In the genomic region with DNA sequence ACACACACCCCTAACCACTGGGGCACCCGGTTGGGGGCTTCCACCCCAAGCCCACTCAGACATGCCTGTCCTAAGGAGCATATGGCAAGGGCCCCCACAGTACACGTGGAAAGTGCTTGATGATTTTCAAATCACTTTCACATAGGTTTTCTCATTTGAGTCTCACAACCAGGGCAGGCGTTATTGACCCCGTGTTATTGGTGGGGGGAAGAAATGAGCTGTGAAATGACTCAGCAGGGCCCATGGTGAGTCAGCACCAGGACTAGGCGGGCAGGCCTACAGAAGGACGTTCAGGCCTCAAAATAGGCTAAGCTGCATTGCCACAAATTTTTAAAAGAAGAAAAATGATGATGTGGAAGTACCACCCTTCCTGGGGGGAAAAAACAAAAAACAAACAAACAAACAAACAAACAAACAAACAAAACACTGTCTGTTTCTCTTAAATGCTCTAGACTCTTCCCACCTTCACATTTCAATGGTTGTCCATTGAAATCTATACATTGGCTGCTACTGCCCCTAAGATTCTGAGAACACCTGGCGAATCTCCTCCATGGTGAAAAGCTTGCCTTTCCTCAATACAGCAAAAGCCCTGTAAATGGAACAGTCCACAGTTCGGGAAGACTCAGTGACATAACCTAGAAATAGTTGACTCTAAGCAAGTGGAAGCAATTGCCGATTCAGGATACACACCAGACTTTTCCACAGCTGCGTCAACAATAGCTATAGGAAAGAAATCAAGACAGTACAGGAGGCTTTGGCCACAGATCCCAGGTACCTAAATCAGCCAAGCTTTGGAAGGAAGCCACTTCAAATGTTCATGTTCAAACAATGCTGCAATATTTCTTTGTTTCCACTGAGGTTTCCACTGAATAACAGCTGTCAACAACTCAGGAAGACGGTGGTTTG, we compare ENCODE assay signal across 8 cellular contexts.
DNase-seq lines count a peak whose midpoint lies in the region; ATAC-seq and TF ChIP-seq lines count a peak whose summit lies in the region.

No MANE protein-coding gene starts in this region.

- H4K5ac ChIP-seq in mesendoderm (ENCODE audit: low read length) = no peak overlapping the region

- no peak overlapping the region for H2BK120ac ChIP-seq in mesendoderm (ENCODE audit: low read depth, low read length)

- no peaks in the 10 kb centered on the region for H3K79me1 ChIP-seq in mesendoderm (ENCODE audit: low read length)

- peak overlapping the region; percentile 32; the same call in 1 of the 2 replicates for H2AFZ ChIP-seq in OCI-LY3 (ENCODE audit: low read depth, low read length)

- no peak overlapping the region for H2AK5ac ChIP-seq in mesendoderm (ENCODE audit: low read length)

- no peak overlapping the region for H3K23ac ChIP-seq in mesendoderm (ENCODE audit: low read length)

- H3K27ac Mint-ChIP-seq in activated CD4-positive, alpha-beta T cell treated with anti-CD3 and anti-CD28 coated beads, Interleukin-2, amount 10 ng/mL, durations not matched to agents 7 days and 5 days = no peak overlapping the region
- no peak overlapping the region for H3K27ac Mint-ChIP-seq in WTC11

- H3K4me3 Mint-ChIP-seq in activated CD4-positive, alpha-beta T cell treated with anti-CD3 and anti-CD28 coated beads, Interleukin-2, amount 10 ng/mL, durations not matched to agents 7 days and 5 days = no peak overlapping the region
- no peak overlapping the region for H3K4me3 Mint-ChIP-seq in WTC11

- H3K27me3 ChIP-seq in OCI-LY3 (ENCODE audit: low read depth, low read length) (peaks cover 20% of the 10 kb centered on the region), mesendoderm (ENCODE audit: insufficient read depth, low read length, poor library complexity) (no peaks in the 10 kb centered on the region)

- H3K36me3 ChIP-seq in OCI-LY3 (replicated peaks; ENCODE audit: low read depth, low read length) = no peaks in the 10 kb centered on the region
- no peaks in the 10 kb centered on the region for H3K36me3 ChIP-seq in mesendoderm (ENCODE audit: control insufficient read depth, insufficient read depth, low read length)

- no peak overlapping the region for H3K4me3 ChIP-seq in OCI-LY3 (ENCODE audit: low read length)
- H3K4me3 ChIP-seq in mesendoderm (ENCODE audit: low read length) = no peak overlapping the region

- H2BK5ac ChIP-seq in mesendoderm (ENCODE audit: low read length) = no peak overlapping the region

- H3K27ac ChIP-seq in OCI-LY3 (ENCODE audit: low read length) (peak overlapping the region; percentile 9; the same call in 1 of the 2 replicates), mesendoderm (ENCODE audit: low read depth, low read length) (no peak overlapping the region)

- no peaks in the 10 kb centered on the region for H3K27me3 Mint-ChIP-seq in activated CD4-positive, alpha-beta T cell treated with anti-CD3 and anti-CD28 coated beads, Interleukin-2, amount 10 ng/mL, durations not matched to agents 7 days and 5 days
- no peaks in the 10 kb centered on the region for H3K27me3 Mint-ChIP-seq in WTC11 (ENCODE audit: low read depth)

- H3K4me1 ChIP-seq in OCI-LY3 (ENCODE audit: low read length) (peaks cover 17% of the 10 kb centered on the region), mesendoderm (ENCODE audit: control insufficient read depth, low read depth, low read length) (no peaks in the 10 kb centered on the region)

- H3K4me2 ChIP-seq in OCI-LY3 (ENCODE audit: low read length) (peak overlapping the region; percentile 36), mesendoderm (ENCODE audit: low read length) (no peak overlapping the region)

- no peak overlapping the region for H3K18ac ChIP-seq in mesendoderm (ENCODE audit: low read length)

- TF ChIP-seq CTCF in OCI-LY3 (IDR thresholded peaks at IDR 0.05; ENCODE audit: low read depth, low read length) = no peak
- TF ChIP-seq CTCF in WTC11 (IDR thresholded peaks at IDR 0.05) = no peak

- CTCF ChIA-PET in activated CD4-positive, alpha-beta T cell treated with anti-CD3 and anti-CD28 coated beads, Interleukin-2, amount 10 ng/mL, durations not matched to agents 7 days and 5 days (lab: Charles Lee) = interaction anchor here (0.7 to 1.6 kb wide), 5 partner anchors 9 to 125 kb away, joined by 3 to 5 read pairs (median 3); no protein-coding TSS in a partner anchor
- CTCF ChIA-PET in WTC11 (lab: Charles Lee) = interaction anchor here (0.6 kb wide), 1 partner anchor 143 kb away, joined by 3 read pairs; no protein-coding TSS in a partner anchor

- no peaks in the 10 kb centered on the region for H3K79me2 ChIP-seq in OCI-LY3 (ENCODE audit: low read length)
- no peaks in the 10 kb centered on the region for H3K79me2 ChIP-seq in mesendoderm (ENCODE audit: control insufficient read depth, insufficient read depth, low read length)

- H3K9me3 ChIP-seq in OCI-LY3 (ENCODE audit: insufficient read depth, low read length) = no peaks in the 10 kb centered on the region

- H3K9me3 Mint-ChIP-seq in activated CD4-positive, alpha-beta T cell treated with anti-CD3 and anti-CD28 coated beads, Interleukin-2, amount 10 ng/mL, durations not matched to agents 7 days and 5 days = no peaks in the 10 kb centered on the region
- no peaks in the 10 kb centered on the region for H3K9me3 Mint-ChIP-seq in WTC11

- H4K20me1 ChIP-seq in OCI-LY3 (ENCODE audit: insufficient read depth, low read length) = no peaks in the 10 kb centered on the region

- peak overlapping the region; percentile 20; the same call in 1 of the 2 replicates for H3K9ac ChIP-seq in OCI-LY3 (ENCODE audit: low read length)
- H3K9ac ChIP-seq in mesendoderm (ENCODE audit: low read length) = no peak overlapping the region

- no peak overlapping the region for H2BK15ac ChIP-seq in mesendoderm (replicated peaks; ENCODE audit: low read depth)

- no peaks in the 10 kb centered on the region for H3K36me3 Mint-ChIP-seq in activated CD4-positive, alpha-beta T cell treated with anti-CD3 and anti-CD28 coated beads, Interleukin-2, amount 10 ng/mL, durations not matched to agents 7 days and 5 days (ENCODE audit: low read depth)
- H3K36me3 Mint-ChIP-seq in WTC11 = no peaks in the 10 kb centered on the region

- H4K8ac ChIP-seq in mesendoderm (ENCODE audit: low read depth, low read length) = no peak overlapping the region

- H3K4ac ChIP-seq in mesendoderm (ENCODE audit: low read depth, low read length) = no peak overlapping the region

- no peak for ATAC-seq in WTC11
- no peak for ATAC-seq in HG03139 (IDR thresholded peaks at IDR 0.05; ENCODE audit: unreplicated experiment)

- POLR2A ChIA-PET in activated CD4-positive, alpha-beta T cell treated with anti-CD3 and anti-CD28 coated beads, Interleukin-2, amount 10 ng/mL, durations not matched to agents 7 days and 5 days (lab: Charles Lee) = no interaction called here
- POLR2A ChIA-PET in WTC11 (lab: Charles Lee) = no interaction called here

- no peak overlapping the region for H3K56ac ChIP-seq in mesendoderm (ENCODE audit: low read length)

- DNase-seq in activated CD4-positive, alpha-beta T cell treated with anti-CD3 and anti-CD28 coated beads for 4 hours = peak; percentile 30 to 42
- no peak for DNase-seq in activated CD4-positive, alpha-beta T cell treated with anti-CD3 and anti-CD28 coated beads, Interleukin-2, amount 10 ng/mL, durations not matched to agents 7 days and 5 days
- DNase-seq in dermis microvascular lymphatic vessel endothelial cell (ENCODE audit: low read depth in 2 of 2) = peak; percentile 94 to 99
- DNase-seq in stimulated activated CD4-positive, alpha-beta T cell treated with anti-CD3 and anti-CD28 coated beads, Interleukin-2, amount 100 ng/mL, for 4 hours (ENCODE audit: low read depth) = peak; percentile 33
- DNase-seq in WTC11 (ENCODE audit: low spot score) = no peak
- DNase-seq in mesendoderm = no peak

- no CpG with 5 or more reads among the region's 11 CpGs for WGBS in mesendoderm (ENCODE audit: extremely low coverage, insufficient coverage, low lambda C conversion rate)

- peaks cover 44% of the 10 kb centered on the region for H3K4me1 Mint-ChIP-seq in activated CD4-positive, alpha-beta T cell treated with anti-CD3 and anti-CD28 coated beads, Interleukin-2, amount 10 ng/mL, durations not matched to agents 7 days and 5 days
- H3K4me1 Mint-ChIP-seq in WTC11 = peaks cover 9% of the 10 kb centered on the region

TF ChIP-seq in WTC11, 78 proteins besides CTCF, POLR2A, EP300 and RAD21 (continues in another document):
- TF ChIP-seq, protein P1, sequence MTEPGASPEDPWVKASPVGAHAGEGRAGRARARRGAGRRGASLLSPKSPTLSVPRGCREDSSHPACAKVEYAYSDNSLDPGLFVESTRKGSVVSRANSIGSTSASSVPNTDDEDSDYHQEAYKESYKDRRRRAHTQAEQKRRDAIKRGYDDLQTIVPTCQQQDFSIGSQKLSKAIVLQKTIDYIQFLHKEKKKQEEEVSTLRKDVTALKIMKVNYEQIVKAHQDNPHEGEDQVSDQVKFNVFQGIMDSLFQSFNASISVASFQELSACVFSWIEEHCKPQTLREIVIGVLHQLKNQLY (CRISPR knock-in tag; IDR thresholded peaks at IDR 0.05) = no peak
- TF ChIP-seq E2F5 (CRISPR knock-in tag; IDR thresholded peaks at IDR 0.05) = no peak
- TF ChIP-seq TEAD4 (CRISPR knock-in tag; IDR thresholded peaks at IDR 0.05) = no peak
- TF ChIP-seq, protein P2, sequence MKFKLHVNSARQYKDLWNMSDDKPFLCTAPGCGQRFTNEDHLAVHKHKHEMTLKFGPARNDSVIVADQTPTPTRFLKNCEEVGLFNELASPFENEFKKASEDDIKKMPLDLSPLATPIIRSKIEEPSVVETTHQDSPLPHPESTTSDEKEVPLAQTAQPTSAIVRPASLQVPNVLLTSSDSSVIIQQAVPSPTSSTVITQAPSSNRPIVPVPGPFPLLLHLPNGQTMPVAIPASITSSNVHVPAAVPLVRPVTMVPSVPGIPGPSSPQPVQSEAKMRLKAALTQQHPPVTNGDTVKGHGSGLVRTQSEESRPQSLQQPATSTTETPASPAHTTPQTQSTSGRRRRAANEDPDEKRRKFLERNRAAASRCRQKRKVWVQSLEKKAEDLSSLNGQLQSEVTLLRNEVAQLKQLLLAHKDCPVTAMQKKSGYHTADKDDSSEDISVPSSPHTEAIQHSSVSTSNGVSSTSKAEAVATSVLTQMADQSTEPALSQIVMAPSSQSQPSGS (CRISPR knock-in tag; IDR thresholded peaks at IDR 0.05; ENCODE audit: borderline replicate concordance, low read depth) = no peak

Comparison
In these comparisons a context has a peak if more than half of its experiments do, and no peak if none do; other contexts are left out.
1. DNase-seq: peak in activated CD4-positive, alpha-beta T cell treated with anti-CD3 and anti-CD28 coated beads for 4 hours (2 of 2), dermis microvascular lymphatic vessel endothelial cell (2 of 2) and stimulated activated CD4-positive, alpha-beta T cell treated with anti-CD3 and anti-CD28 coated beads, Interleukin-2, amount 100 ng/mL, for 4 hours (single experiment); none in activated CD4-positive, alpha-beta T cell treated with anti-CD3 and anti-CD28 coated beads, Interleukin-2, amount 10 ng/mL, durations not matched to agents 7 days and 5 days (single experiment), WTC11 (single experiment) and mesendoderm (single experiment).